In genomic region chr9:134639994-134640393, GRCh38 we compare ENCODE assay signal across 1 cellular context.
TF ChIP-seq lines count a peak whose summit lies in the region.

No MANE protein-coding gene starts in this region.

TF ChIP-seq in GM23338, 12 proteins besides CTCF, POLR2A, EP300 and RAD21 (continued from another document):
- TF ChIP-seq, protein P1, sequence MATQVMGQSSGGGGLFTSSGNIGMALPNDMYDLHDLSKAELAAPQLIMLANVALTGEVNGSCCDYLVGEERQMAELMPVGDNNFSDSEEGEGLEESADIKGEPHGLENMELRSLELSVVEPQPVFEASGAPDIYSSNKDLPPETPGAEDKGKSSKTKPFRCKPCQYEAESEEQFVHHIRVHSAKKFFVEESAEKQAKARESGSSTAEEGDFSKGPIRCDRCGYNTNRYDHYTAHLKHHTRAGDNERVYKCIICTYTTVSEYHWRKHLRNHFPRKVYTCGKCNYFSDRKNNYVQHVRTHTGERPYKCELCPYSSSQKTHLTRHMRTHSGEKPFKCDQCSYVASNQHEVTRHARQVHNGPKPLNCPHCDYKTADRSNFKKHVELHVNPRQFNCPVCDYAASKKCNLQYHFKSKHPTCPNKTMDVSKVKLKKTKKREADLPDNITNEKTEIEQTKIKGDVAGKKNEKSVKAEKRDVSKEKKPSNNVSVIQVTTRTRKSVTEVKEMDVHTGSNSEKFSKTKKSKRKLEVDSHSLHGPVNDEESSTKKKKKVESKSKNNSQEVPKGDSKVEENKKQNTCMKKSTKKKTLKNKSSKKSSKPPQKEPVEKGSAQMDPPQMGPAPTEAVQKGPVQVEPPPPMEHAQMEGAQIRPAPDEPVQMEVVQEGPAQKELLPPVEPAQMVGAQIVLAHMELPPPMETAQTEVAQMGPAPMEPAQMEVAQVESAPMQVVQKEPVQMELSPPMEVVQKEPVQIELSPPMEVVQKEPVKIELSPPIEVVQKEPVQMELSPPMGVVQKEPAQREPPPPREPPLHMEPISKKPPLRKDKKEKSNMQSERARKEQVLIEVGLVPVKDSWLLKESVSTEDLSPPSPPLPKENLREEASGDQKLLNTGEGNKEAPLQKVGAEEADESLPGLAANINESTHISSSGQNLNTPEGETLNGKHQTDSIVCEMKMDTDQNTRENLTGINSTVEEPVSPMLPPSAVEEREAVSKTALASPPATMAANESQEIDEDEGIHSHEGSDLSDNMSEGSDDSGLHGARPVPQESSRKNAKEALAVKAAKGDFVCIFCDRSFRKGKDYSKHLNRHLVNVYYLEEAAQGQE (IDR thresholded peaks at IDR 0.05; ENCODE audit: unreplicated experiment), result no peak
- TF ChIP-seq NANOG (IDR thresholded peaks at IDR 0.05; ENCODE audit: borderline replicate concordance) (no peak), POLR2AphosphoS5 (IDR thresholded peaks at IDR 0.05; ENCODE audit: low read depth) (no peak), CREB1 (CRISPR knock-in tag; IDR thresholded peaks at IDR 0.05; ENCODE audit: low read depth) (no peak), EZH2 (IDR thresholded peaks at IDR 0.05; ENCODE audit: low read depth, unreplicated experiment) (no peak), ZNF331 (CRISPR knock-in tag; IDR thresholded peaks at IDR 0.05; ENCODE audit: low read depth) (no peak), ZNF462 (CRISPR knock-in tag; IDR thresholded peaks at IDR 0.05) (no peak), JUNB (IDR thresholded peaks at IDR 0.05; ENCODE audit: unreplicated experiment) (no peak), EZH2phosphoT487 (IDR thresholded peaks at IDR 0.05; ENCODE audit: unreplicated experiment) (no peak)
TF ChIP-seq in GM23338: peak in this region for 0.
